Comparison of ENCODE assay signal across 22 cellular contexts in genomic region chr5:71880531-71880930, GRCh38.
DNase-seq lines count a peak whose midpoint lies in the region; ATAC-seq and TF ChIP-seq lines count a peak whose summit lies in the region.
"Had no signal": no experiment of that assay in that cellular context is flagged by ENCODE, and none has a peak within 500 bp of the region (broad histone marks: within the 10 kb centered on the region; RNA-seq: fewer than 3 reads in every experiment).

No MANE protein-coding gene starts in this region.

- H3K4me2 ChIP-seq in hepatocyte: no peak overlapping the region
- H3K4me2 ChIP-seq: A549, SK-N-SH had no signal

- H3K79me2 ChIP-seq in hepatocyte: no peaks in the 10 kb centered on the region

- H3K9me2 ChIP-seq in hepatocyte (replicated peaks; ENCODE audit: insufficient read depth): no peaks in the 10 kb centered on the region
- H3K9me2 ChIP-seq: SK-N-SH had no signal

- intact Hi-C loops in activated CD4-positive, alpha-beta memory T cell treated with anti-CD3 and anti-CD28 coated beads for 36 hours (cut with micrococcal nuclease): no loop called here

- H3K9me3 Mint-ChIP-seq in activated CD4-positive, alpha-beta memory T cell treated with anti-CD3 and anti-CD28 coated beads for 36 hours: no peaks in the 10 kb centered on the region

- H3K9ac ChIP-seq in stomach smooth muscle (ENCODE audit: low read length in 2 of 2): no peak overlapping the region
- H3K9ac ChIP-seq: GM23248, SK-N-SH had no signal

- H3K4me1 ChIP-seq in hepatocyte (ENCODE audit: insufficient read depth) (peaks cover 15% of the 10 kb centered on the region), stomach smooth muscle (ENCODE audit: control insufficient read depth, insufficient read depth, low read length) (peaks cover 31% of the 10 kb centered on the region)

- H3K36me3 Mint-ChIP-seq in activated CD4-positive, alpha-beta memory T cell treated with anti-CD3 and anti-CD28 coated beads for 36 hours: no peaks in the 10 kb centered on the region

- CTCF ChIA-PET in activated CD4-positive, alpha-beta memory T cell treated with anti-CD3 and anti-CD28 coated beads for 36 hours (lab: Charles Lee): no interaction called here

- H3K9me3 ChIP-seq in WERI-Rb-1 (ENCODE audit: severe bottlenecking) (peaks cover 8% of the 10 kb centered on the region), hepatocyte (ENCODE audit: low read depth) (no peaks in the 10 kb centered on the region), stomach smooth muscle (ENCODE audit: control insufficient read depth in 2 of 2, low read length in 2 of 2) (no peaks in the 10 kb centered on the region)
- H3K9me3 ChIP-seq: A549, BE2C, SK-N-SH had no signal

- POLR2A ChIA-PET in activated CD4-positive, alpha-beta memory T cell treated with anti-CD3 and anti-CD28 coated beads for 36 hours (lab: Charles Lee): no interaction called here

- no peak overlapping the region for H3K27ac Mint-ChIP-seq in activated CD4-positive, alpha-beta memory T cell treated with anti-CD3 and anti-CD28 coated beads for 36 hours

- DNase-seq in NCI-H524 (lab: John Stamatoyannopoulos, UW): peak; percentile 51 to 87
- peak; percentile 85 for DNase-seq in WERI-Rb-1
- peak; percentile 29 for DNase-seq in hepatocyte (ENCODE audit: low spot score)
- no peak for DNase-seq in activated CD4-positive, alpha-beta memory T cell treated with anti-CD3 and anti-CD28 coated beads for 36 hours
- no peak for DNase-seq in stimulated activated CD4-positive, alpha-beta T cell treated with anti-CD3 and anti-CD28 coated beads, Interleukin-4, amount 100 ng/mL, for 1 hour
- DNase-seq: BE2C, DMS 273 treated with DMSO at 0.1 percent for 48 hours, DND-41, GM23248, HCEC 1CT, Kasumi-1, NCI-H1694, NCI-H2081, NCI-H2171, NCI-H69, SIG-M5, SK-N-SH had no signal

- TF ChIP-seq CTCF in WERI-Rb-1 (IDR thresholded peaks at IDR 0.05; ENCODE audit: low read depth, low read length) (no peak), hepatocyte (IDR thresholded peaks at IDR 0.05; ENCODE audit: poor library complexity) (no peak)

- H3K27me3 Mint-ChIP-seq in activated CD4-positive, alpha-beta memory T cell treated with anti-CD3 and anti-CD28 coated beads for 36 hours: no peaks in the 10 kb centered on the region

- H3K27me3 ChIP-seq in WERI-Rb-1 (ENCODE audit: insufficient read depth, low read depth, severe bottlenecking): no peaks in the 10 kb centered on the region
- H3K27me3 ChIP-seq in hepatocyte: no peaks in the 10 kb centered on the region
- H3K27me3 ChIP-seq in stomach smooth muscle (ENCODE audit: control insufficient read depth in 1 of 2, insufficient read depth in 2 of 2, low read length in 2 of 2): no peaks in the 10 kb centered on the region
- H3K27me3 ChIP-seq: BE2C had no signal

- ATAC-seq in HG03442 (IDR thresholded peaks at IDR 0.05; ENCODE audit: unreplicated experiment): no peak
- ATAC-seq: A549, GM12878, Panc1 had no signal

- 36% methylated on average over 5 of the region's 5 CpGs for WGBS in hepatocyte (ENCODE audit: low lambda C conversion rate, missing lambda C conversion rate)

- H3K4me3 ChIP-seq in WERI-Rb-1 (ENCODE audit: low read depth, low read length) (peak overlapping the region; percentile 25; the same call in 1 of the 2 replicates), hepatocyte (no peak overlapping the region), stomach smooth muscle (ENCODE audit: low read length in 2 of 2) (no peak overlapping the region)
- H3K4me3 ChIP-seq: A549, GM12878, GM23248 had no signal

- no peak overlapping the region for H2AFZ ChIP-seq in hepatocyte
- H2AFZ ChIP-seq: GM23248 had no signal

- no peak overlapping the region for H3K4me3 Mint-ChIP-seq in activated CD4-positive, alpha-beta memory T cell treated with anti-CD3 and anti-CD28 coated beads for 36 hours

- H3K27ac ChIP-seq in WERI-Rb-1 (peak overlapping the region; percentile 92), hepatocyte (peak overlapping the region; percentile 33), stomach smooth muscle (ENCODE audit: low read length) (peak overlapping the region; percentile 24)
- H3K27ac ChIP-seq: A549, GM23248 had no signal

- H4K20me1 ChIP-seq in hepatocyte (ENCODE audit: insufficient read depth, poor library complexity, severe bottlenecking): no peaks in the 10 kb centered on the region

- no peaks in the 10 kb centered on the region for H3K4me1 Mint-ChIP-seq in activated CD4-positive, alpha-beta memory T cell treated with anti-CD3 and anti-CD28 coated beads for 36 hours (ENCODE audit: low read depth)

- no peaks in the 10 kb centered on the region for H3K36me3 ChIP-seq in WERI-Rb-1
- H3K36me3 ChIP-seq in hepatocyte (replicated peaks; ENCODE audit: insufficient read depth, low read depth): no peaks in the 10 kb centered on the region
- H3K36me3 ChIP-seq in stomach smooth muscle (ENCODE audit: control insufficient read depth in 2 of 2, insufficient read depth in 2 of 2, low read length in 2 of 2): no peaks in the 10 kb centered on the region
- H3K36me3 ChIP-seq: BE2C had no signal

Comparison
In these comparisons a context has a peak if more than half of its experiments do, and no peak if none do; other contexts are left out.
1. DNase-seq: peak in NCI-H524 (2 of 2), WERI-Rb-1 (single experiment) and hepatocyte (single experiment); none in activated CD4-positive, alpha-beta memory T cell treated with anti-CD3 and anti-CD28 coated beads for 36 hours (single experiment) and stimulated activated CD4-positive, alpha-beta T cell treated with anti-CD3 and anti-CD28 coated beads, Interleukin-4, amount 100 ng/mL, for 1 hour (single experiment).
2. H3K27ac ChIP-seq: peak in every context shown above with its lines; median percentile 92 in WERI-Rb-1; 33 in hepatocyte; 24 in stomach smooth muscle.